In genomic region chr12:72134934-72135333, GRCh38 we compare ENCODE assay signal across 16 cellular contexts.
"Had no signal": no experiment of that assay in that cellular context is flagged by ENCODE, and none has a peak within 500 bp of the region (broad histone marks: within the 10 kb centered on the region; RNA-seq: fewer than 3 reads in every experiment).

No MANE protein-coding gene starts in this region.

- H3K27ac ChIP-seq: colonic mucosa, gastrocnemius medialis, lower lobe of right lung, neutrophil, parathyroid adenoma, testis, VCaP had no signal

- H3K36me3 Mint-ChIP-seq: activated naive CD8-positive, alpha-beta T cell; natural killer cell; type B pancreatic cell had no signal

- H3K9ac ChIP-seq: parathyroid adenoma had no signal

- H2AFZ ChIP-seq: parathyroid adenoma had no signal

- H3K79me2 ChIP-seq: parathyroid adenoma had no signal

- H3K4me1 Mint-ChIP-seq: natural killer cell; stimulated activated naive CD8-positive, alpha-beta T cell treated with anti-CD3 and anti-CD28 coated beads, Interleukin-15, amount 100 ng/mL, for 72 hours had no signal

- H3K9me3 ChIP-seq: colonic mucosa, gastrocnemius medialis, lower lobe of right lung, neutrophil, testis had no signal

- H3K4me3 Mint-ChIP-seq: activated naive CD8-positive, alpha-beta T cell; natural killer cell; stimulated activated naive CD8-positive, alpha-beta T cell treated with anti-CD3 and anti-CD28 coated beads, Interleukin-15, amount 100 ng/mL, for 72 hours; type B pancreatic cell had no signal

- H3K4me1 ChIP-seq: colonic mucosa, gastrocnemius medialis, lower lobe of right lung, parathyroid adenoma, testis had no signal

- H3K9me3 Mint-ChIP-seq: stimulated activated naive CD8-positive, alpha-beta T cell treated with anti-CD3 and anti-CD28 coated beads, Interleukin-15, amount 100 ng/mL, for 72 hours; type B pancreatic cell had no signal

- H3K27me3 ChIP-seq: colonic mucosa, gastrocnemius medialis, neutrophil, testis had no signal

- H3K36me3 ChIP-seq: colonic mucosa, gastrocnemius medialis, lower lobe of right lung, neutrophil had no signal

- H3K4me2 ChIP-seq: smooth muscle cell had no signal

- ATAC-seq: gastrocnemius medialis; lower lobe of right lung; natural killer cell; sciatic nerve; stimulated activated naive CD8-positive, alpha-beta T cell treated with anti-CD3 and anti-CD28 coated beads, Interleukin-15, amount 100 ng/mL, for 72 hours had no signal

- H3K27ac Mint-ChIP-seq: activated naive CD8-positive, alpha-beta T cell; natural killer cell; stimulated activated naive CD8-positive, alpha-beta T cell treated with anti-CD3 and anti-CD28 coated beads, Interleukin-15, amount 100 ng/mL, for 72 hours; type B pancreatic cell had no signal

- DNase-seq: activated CD4-positive, alpha-beta T cell treated with anti-CD3 and anti-CD28 coated beads for 1 hour; activated T-cell treated with anti-CD3 and anti-CD28 coated beads for 4 hours; colonic mucosa; gastrocnemius medialis; lower lobe of right lung; natural killer cell; stimulated activated CD4-positive, alpha-beta T cell treated with anti-CD3 and anti-CD28 coated beads, Interleukin-4, amount 100 ng/mL, for 1 hour; stimulated activated naive CD8-positive, alpha-beta T cell treated with anti-CD3 and anti-CD28 coated beads, Interleukin-15, amount 100 ng/mL, for 72 hours; testis had no signal

- H3K4me3 ChIP-seq: colonic mucosa, gastrocnemius medialis, lower lobe of right lung, smooth muscle cell, testis had no signal

- H3K27me3 Mint-ChIP-seq: activated naive CD8-positive, alpha-beta T cell; stimulated activated naive CD8-positive, alpha-beta T cell treated with anti-CD3 and anti-CD28 coated beads, Interleukin-15, amount 100 ng/mL, for 72 hours had no signal
